16 cellular contexts compared by ENCODE assay signal in genomic region chr12:42507031-42507430, GRCh38.
A peak's percentile ranks its signal among the peaks of the same experiment; 100 is the strongest.
DNase-seq lines count a peak whose midpoint lies in the region; ATAC-seq and TF ChIP-seq lines count a peak whose summit lies in the region.
"Had no signal": no experiment of that assay in that cellular context is flagged by ENCODE, and none has a peak within 500 bp of the region (broad histone marks: within the 10 kb centered on the region; RNA-seq: fewer than 3 reads in every experiment).

No MANE protein-coding gene starts in this region.

- H3K4me1 Mint-ChIP-seq in WTC11 (peaks cover 32% of the 10 kb centered on the region), nephron (peaks cover 66% of the 10 kb centered on the region)
- H3K4me1 Mint-ChIP-seq: B cell had no signal

- CTCF ChIA-PET in WTC11 (lab: Charles Lee) = no interaction called here

- H3K4me3 Mint-ChIP-seq in WTC11 = no peak overlapping the region
- no peak overlapping the region for H3K4me3 Mint-ChIP-seq in nephron
- H3K4me3 Mint-ChIP-seq: B cell had no signal

- ATAC-seq in WTC11 (no peak), GM19452 (IDR thresholded peaks at IDR 0.05; ENCODE audit: unreplicated experiment) (no peak)
- ATAC-seq: PC-3 had no signal

- H3K36me3 Mint-ChIP-seq in WTC11 (no peaks in the 10 kb centered on the region), nephron (ENCODE audit: low read depth) (peaks cover 4% of the 10 kb centered on the region)

- TF ChIP-seq CTCF in WTC11 (IDR thresholded peaks at IDR 0.05) (no peak), nephron (IDR thresholded peaks at IDR 0.05; ENCODE audit: unreplicated experiment in 3 of 3) (no peak)

- no peaks in the 10 kb centered on the region for H3K9me3 Mint-ChIP-seq in WTC11
- H3K9me3 Mint-ChIP-seq in nephron = no peaks in the 10 kb centered on the region

- DNase-seq in NCI-H2171 treated with DMSO at 0.1 percent for 48 hours (lab: John Stamatoyannopoulos, UW) = peak; percentile 57
- DNase-seq in NCI-H2171 (lab: John Stamatoyannopoulos, UW) = no peak
- peak; percentile 11 for DNase-seq in DMS 273 treated with DMSO at 0.1 percent for 48 hours (lab: John Stamatoyannopoulos, UW)
- no peak for DNase-seq in WTC11 (ENCODE audit: low spot score)
- no peak for DNase-seq in KBM-7
- DNase-seq in AG20443 (ENCODE audit: low spot score) = no peak
- DNase-seq: 8988T, GDM1, GM23248, NCI-H1105 treated with DMSO at 0.1 percent for 48 hours, NCI-H187 treated with DMSO at 0.1 percent for 48 hours, NCI-H82, PC-3 had no signal

- in situ Hi-C loops in KBM-7 (cut with MboI; ENCODE audit: low pct_unique_long_range_greater_than_20kb, low sequenced_read_pairs) = no loop called here

- H3K27ac Mint-ChIP-seq in WTC11 (no peak overlapping the region), nephron (peak overlapping the region; percentile 38 to 66 (median 66))
- H3K27ac Mint-ChIP-seq: B cell had no signal

- H3K27me3 Mint-ChIP-seq in WTC11 (ENCODE audit: low read depth) = peaks cover 13% of the 10 kb centered on the region; the same call in 1 of the 2 replicates
- no peaks in the 10 kb centered on the region for H3K27me3 Mint-ChIP-seq in nephron (ENCODE audit: low read depth)

- POLR2A ChIA-PET in WTC11 (lab: Charles Lee) = no interaction called here

TF ChIP-seq in WTC11, 78 proteins besides CTCF, POLR2A, EP300 and RAD21:
- TF ChIP-seq ZNF425 (CRISPR knock-in tag; conservative IDR thresholded peaks at IDR 0.05) (no peak), USF2 (CRISPR knock-in tag; IDR thresholded peaks at IDR 0.05) (0 out of 2 replicates have a peak, but pooled peaks have one; percentile 21)

Comparison
In these comparisons a context has a peak if more than half of its experiments do, and no peak if none do; other contexts are left out.
1. DNase-seq: peak in NCI-H2171 treated with DMSO at 0.1 percent for 48 hours (single experiment) and DMS 273 treated with DMSO at 0.1 percent for 48 hours (single experiment); none in NCI-H2171 (single experiment), WTC11 (single experiment), KBM-7 (single experiment) and AG20443 (single experiment).